Comparison of ENCODE assay signal across 2 cellular contexts in the genomic region with DNA sequence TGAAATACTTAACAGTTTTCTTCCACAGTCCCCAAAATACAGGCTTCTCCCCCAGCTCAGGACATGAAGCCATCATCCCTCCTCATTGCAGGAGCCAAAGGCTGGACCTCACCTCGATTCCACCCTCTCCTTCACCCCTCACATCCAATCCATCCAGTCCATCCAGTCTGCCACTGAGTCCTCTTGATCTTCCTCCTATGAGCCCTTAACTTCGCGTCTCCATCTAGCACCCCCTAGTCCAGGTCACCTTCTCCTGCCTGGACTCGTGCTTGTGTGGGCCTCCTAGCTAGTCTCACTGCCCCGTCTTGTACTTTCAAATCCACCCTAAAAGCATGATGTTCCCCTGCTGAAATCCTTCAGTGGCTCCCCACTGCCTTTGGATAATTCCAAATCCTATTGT.
TF ChIP-seq lines count a peak whose summit lies in the region.

No MANE protein-coding gene starts in this region.

TF ChIP-seq in HEK293, 187 proteins besides CTCF, POLR2A, EP300 and RAD21:
- TF ChIP-seq ZNF473 (tag by site-specific recombination; IDR thresholded peaks at IDR 0.05) = no peak
- TF ChIP-seq ZNF214 (tag by site-specific recombination; IDR thresholded peaks at IDR 0.05; ENCODE audit: borderline replicate concordance) = no peak
- no peak for TF ChIP-seq ZNF510 (tag by site-specific recombination; IDR thresholded peaks at IDR 0.05; ENCODE audit: insufficient replicate concordance)
- TF ChIP-seq GLIS2 (tag by site-specific recombination; IDR thresholded peaks at IDR 0.05) = 0 out of 2 replicates have a peak, but pooled peaks have one; percentile 20
- TF ChIP-seq, protein P1, sequence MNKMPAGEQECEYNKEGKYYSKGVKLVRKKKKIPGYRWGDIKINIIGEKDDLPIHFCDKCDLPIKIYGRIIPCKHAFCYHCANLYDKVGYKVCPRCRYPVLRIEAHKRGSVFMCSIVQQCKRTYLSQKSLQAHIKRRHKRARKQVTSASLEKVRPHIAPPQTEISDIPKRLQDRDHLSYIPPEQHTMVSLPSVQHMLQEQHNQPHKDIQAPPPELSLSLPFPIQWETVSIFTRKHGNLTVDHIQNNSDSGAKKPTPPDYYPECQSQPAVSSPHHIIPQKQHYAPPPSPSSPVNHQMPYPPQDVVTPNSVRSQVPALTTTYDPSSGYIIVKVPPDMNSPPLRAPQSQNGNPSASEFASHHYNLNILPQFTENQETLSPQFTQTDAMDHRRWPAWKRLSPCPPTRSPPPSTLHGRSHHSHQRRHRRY (tag by site-specific recombination; IDR thresholded peaks at IDR 0.05) = no peak
- TF ChIP-seq, protein P2, sequence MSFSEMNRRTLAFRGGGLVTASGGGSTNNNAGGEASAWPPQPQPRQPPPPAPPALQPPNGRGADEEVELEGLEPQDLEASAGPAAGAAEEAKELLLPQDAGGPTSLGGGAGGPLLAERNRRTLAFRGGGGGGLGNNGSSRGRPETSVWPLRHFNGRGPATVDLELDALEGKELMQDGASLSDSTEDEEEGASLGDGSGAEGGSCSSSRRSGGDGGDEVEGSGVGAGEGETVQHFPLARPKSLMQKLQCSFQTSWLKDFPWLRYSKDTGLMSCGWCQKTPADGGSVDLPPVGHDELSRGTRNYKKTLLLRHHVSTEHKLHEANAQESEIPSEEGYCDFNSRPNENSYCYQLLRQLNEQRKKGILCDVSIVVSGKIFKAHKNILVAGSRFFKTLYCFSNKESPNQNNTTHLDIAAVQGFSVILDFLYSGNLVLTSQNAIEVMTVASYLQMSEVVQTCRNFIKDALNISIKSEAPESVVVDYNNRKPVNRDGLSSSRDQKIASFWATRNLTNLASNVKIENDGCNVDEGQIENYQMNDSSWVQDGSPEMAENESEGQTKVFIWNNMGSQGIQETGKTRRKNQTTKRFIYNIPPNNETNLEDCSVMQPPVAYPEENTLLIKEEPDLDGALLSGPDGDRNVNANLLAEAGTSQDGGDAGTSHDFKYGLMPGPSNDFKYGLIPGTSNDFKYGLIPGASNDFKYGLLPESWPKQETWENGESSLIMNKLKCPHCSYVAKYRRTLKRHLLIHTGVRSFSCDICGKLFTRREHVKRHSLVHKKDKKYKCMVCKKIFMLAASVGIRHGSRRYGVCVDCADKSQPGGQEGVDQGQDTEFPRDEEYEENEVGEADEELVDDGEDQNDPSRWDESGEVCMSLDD (tag by site-specific recombination; IDR thresholded peaks at IDR 0.05) = no peak
- no peak for TF ChIP-seq ZBTB7A (tag by site-specific recombination; IDR thresholded peaks at IDR 0.05; ENCODE audit: low read depth)
- TF ChIP-seq, protein P3, sequence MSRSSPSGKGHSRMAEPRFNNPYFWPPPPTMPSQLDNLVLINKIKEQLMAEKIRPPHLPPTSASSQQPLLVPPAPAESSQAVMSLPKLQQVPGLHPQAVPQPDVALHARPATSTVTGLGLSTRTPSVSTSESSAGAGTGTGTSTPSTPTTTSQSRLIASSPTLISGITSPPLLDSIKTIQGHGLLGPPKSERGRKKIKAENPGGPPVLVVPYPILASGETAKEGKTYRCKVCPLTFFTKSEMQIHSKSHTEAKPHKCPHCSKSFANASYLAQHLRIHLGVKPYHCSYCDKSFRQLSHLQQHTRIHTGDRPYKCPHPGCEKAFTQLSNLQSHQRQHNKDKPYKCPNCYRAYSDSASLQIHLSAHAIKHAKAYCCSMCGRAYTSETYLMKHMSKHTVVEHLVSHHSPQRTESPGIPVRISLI (tag by site-specific recombination; IDR thresholded peaks at IDR 0.05) = no peak

TF ChIP-seq in K562, 482 proteins besides CTCF, POLR2A, EP300 and RAD21:
- TF ChIP-seq POLR2B (IDR thresholded peaks at IDR 0.05; ENCODE audit: low read depth, partially characterized antibody) (peak; percentile 45), GABPB1 (CRISPR knock-in tag; IDR thresholded peaks at IDR 0.05) (0 out of 2 replicates have a peak, but pooled peaks have one; percentile 34), CBFA2T3 (IDR thresholded peaks at IDR 0.05) (no peak)
- TF ChIP-seq, protein P4, sequence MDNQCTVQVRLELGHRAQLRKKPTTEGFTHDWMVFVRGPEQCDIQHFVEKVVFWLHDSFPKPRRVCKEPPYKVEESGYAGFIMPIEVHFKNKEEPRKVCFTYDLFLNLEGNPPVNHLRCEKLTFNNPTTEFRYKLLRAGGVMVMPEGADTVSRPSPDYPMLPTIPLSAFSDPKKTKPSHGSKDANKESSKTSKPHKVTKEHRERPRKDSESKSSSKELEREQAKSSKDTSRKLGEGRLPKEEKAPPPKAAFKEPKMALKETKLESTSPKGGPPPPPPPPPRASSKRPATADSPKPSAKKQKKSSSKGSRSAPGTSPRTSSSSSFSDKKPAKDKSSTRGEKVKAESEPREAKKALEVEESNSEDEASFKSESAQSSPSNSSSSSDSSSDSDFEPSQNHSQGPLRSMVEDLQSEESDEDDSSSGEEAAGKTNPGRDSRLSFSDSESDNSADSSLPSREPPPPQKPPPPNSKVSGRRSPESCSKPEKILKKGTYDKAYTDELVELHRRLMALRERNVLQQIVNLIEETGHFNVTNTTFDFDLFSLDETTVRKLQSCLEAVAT (IDR thresholded peaks at IDR 0.05) = peak in 1 of 2 experiments; percentile 54; a peak in 1 of 4 replicates
TF ChIP-seq in K562: peak in this region for 3.
